Comparison of ENCODE assay signal across 18 cellular contexts in the genomic region with DNA sequence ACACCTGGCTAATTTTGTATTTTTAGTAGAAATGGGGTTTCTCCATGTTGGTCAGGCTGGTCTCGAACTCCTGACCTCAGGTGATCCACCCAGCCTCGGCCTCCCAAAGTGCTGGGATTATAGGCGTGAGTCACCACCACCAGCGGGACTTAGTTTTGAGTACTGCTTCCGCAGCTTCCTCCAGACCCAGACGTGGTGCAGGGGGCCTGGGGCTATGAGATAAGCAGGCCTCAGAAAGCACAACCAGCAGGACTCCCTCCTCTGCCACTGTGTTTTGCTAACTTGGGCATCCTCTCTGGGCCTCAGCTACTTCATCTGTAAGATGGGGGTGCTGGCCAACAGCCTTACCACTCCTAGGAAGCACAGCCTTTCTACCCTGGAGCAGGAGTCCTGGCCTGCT. TPM values are rescaled to one million over a fixed set of nuclear protein-coding genes. Genes with fewer than 3 reads are reported as not detected.
"Had no signal": no experiment of that assay in that cellular context is flagged by ENCODE, and none has a peak within 500 bp of the region (broad histone marks: within the 10 kb centered on the region; RNA-seq: fewer than 3 reads in every experiment).

No MANE protein-coding gene starts in this region.

- ATAC-seq: activated CD8-positive, alpha-beta T cell treated with anti-CD3 and anti-CD28 coated beads for 36 hours; body of pancreas; WTC11 had no signal

- H3K9me3 ChIP-seq: body of pancreas, colonic mucosa, esophagus muscularis mucosa, right atrium auricular region, upper lobe of left lung had no signal

- H3K27ac ChIP-seq: body of pancreas, colonic mucosa, esophagus muscularis mucosa, right atrium auricular region, skin epidermis had no signal

- H3K36me3 ChIP-seq: colonic mucosa, esophagus muscularis mucosa, right atrium auricular region, upper lobe of left lung had no signal

- H3K4me3 ChIP-seq: body of pancreas, colonic mucosa, esophagus muscularis mucosa, right atrium auricular region, skin epidermis, upper lobe of left lung had no signal

- H3K4me1 ChIP-seq: colonic mucosa, right atrium auricular region had no signal

- DNase-seq: activated CD4-positive, alpha-beta T cell treated with anti-CD3 and anti-CD28 coated beads for 48 hours; activated CD8-positive, alpha-beta memory T cell treated with anti-CD3 and anti-CD28 coated beads, Interleukin-2, amount 50 U/mL, for 4 hours; activated CD8-positive, alpha-beta T cell treated with anti-CD3 and anti-CD28 coated beads for 36 hours; activated gamma-delta T cell treated with Interleukin-2 at 50 U/mL for 16 hours; activated T-cell treated with anti-CD3 and anti-CD28 coated beads, Interleukin-2, amount 50 U/mL, for 48 hours; amniotic stem cell; body of pancreas; central memory CD4-positive, alpha-beta T cell; colonic mucosa; hippocampal formation; kidney glomerular epithelial cell; nephron progenitor cell; upper lobe of left lung had no signal

- H3K27me3 ChIP-seq: body of pancreas, colonic mucosa, right atrium auricular region, upper lobe of left lung had no signal

RNA-seq across cellular contexts. Expression of gene GOLGA7B, which starts 37.8 kb away (rescaled TPM):
- total RNA-seq: glomerular endothelial cell had no signal
